In genomic region chr12:32400866-32401265, GRCh38 we compare ENCODE assay signal across 13 cellular contexts. TPM values are rescaled to one million over a fixed set of nuclear protein-coding genes. Genes with fewer than 3 reads are reported as not detected.
A peak's percentile ranks its signal among the peaks of the same experiment; 100 is the strongest.
DNase-seq lines count a peak whose midpoint lies in the region; ATAC-seq, FAIRE-seq and TF ChIP-seq lines count a peak whose summit lies in the region.
"Had no signal": no experiment of that assay in that cellular context is flagged by ENCODE, and none has a peak within 500 bp of the region (broad histone marks: within the 10 kb centered on the region; RNA-seq: fewer than 3 reads in every experiment).

No MANE protein-coding gene starts in this region.

- H3K36me3 ChIP-seq in HEK293 (ENCODE audit: control insufficient read depth in 2 of 2, insufficient read depth in 1 of 2, low read length in 2 of 2) (no peaks in the 10 kb centered on the region), prostate gland (no peaks in the 10 kb centered on the region)
- H3K36me3 ChIP-seq: MG63, SJSA1 had no signal

- no peak overlapping the region for H3K27ac ChIP-seq in HEK293 (ENCODE audit: extremely low read depth, low read depth, low read length)
- peak overlapping the region; percentile 91 to 92 for H3K27ac ChIP-seq in prostate gland
- H3K27ac ChIP-seq: SJSA1 had no signal

- H3K27ac Mint-ChIP-seq in activated T-helper 1 cell treated with anti-CD3 and anti-CD28 coated beads, Interleukin-12 subunit alpha, Interleukin-12 subunit beta, Interleukin-2, Interleukin-4 antibody, amounts not matched to agents 30 ng/mL and 10 ng/mL and 1 ng/mL, durations not matched to agents 14 hours and 24 hours and 36 hours = no peak overlapping the region
- no peak overlapping the region for H3K27ac Mint-ChIP-seq in naive thymus-derived CD8-positive, alpha-beta T cell
- H3K27ac Mint-ChIP-seq: activated CD8-positive, alpha-beta memory T cell treated with anti-CD3 and anti-CD28 coated beads, Interleukin-2, amount 10 ng/mL, durations not matched to agents 7 days and 5 days had no signal

- no peaks in the 10 kb centered on the region for H3K27me3 ChIP-seq in prostate gland (replicated peaks; ENCODE audit: insufficient read depth)

- no peak for DNase-seq in activated T-helper 1 cell treated with anti-CD3 and anti-CD28 coated beads, Interleukin-12 subunit alpha, Interleukin-12 subunit beta, Interleukin-2, Interleukin-4 antibody, amounts not matched to agents 30 ng/mL and 10 ng/mL and 1 ng/mL, durations not matched to agents 14 hours and 24 hours and 36 hours (ENCODE audit: low spot score)
- DNase-seq in prostate gland (ENCODE audit: low spot score) (no peak), NCI-H226 (no peak), GM12892 (ENCODE audit: insufficient read length) (no peak)
- no peak for DNase-seq in naive thymus-derived CD8-positive, alpha-beta T cell
- DNase-seq: activated CD8-positive, alpha-beta memory T cell treated with anti-CD3 and anti-CD28 coated beads, Interleukin-2, amount 10 ng/mL, durations not matched to agents 7 days and 5 days; MG63; stimulated activated CD4-positive, alpha-beta T cell treated with anti-CD3 and anti-CD28 coated beads, Interleukin-4, amount 100 ng/mL, for 4 hours had no signal

- H3K4me3 ChIP-seq in HEK293 (ENCODE audit: low read depth, low read length) (peak overlapping the region; percentile 84), iPS-11a (ENCODE audit: low read depth, low read length) (peak overlapping the region; percentile 97), prostate gland (peak overlapping the region in 1 of 2 donors; percentile 62)
- H3K4me3 ChIP-seq: SJSA1 had no signal

- no peaks in the 10 kb centered on the region for H3K9me3 Mint-ChIP-seq in activated T-helper 1 cell treated with anti-CD3 and anti-CD28 coated beads, Interleukin-12 subunit alpha, Interleukin-12 subunit beta, Interleukin-2, Interleukin-4 antibody, amounts not matched to agents 30 ng/mL and 10 ng/mL and 1 ng/mL, durations not matched to agents 14 hours and 24 hours and 36 hours
- H3K9me3 Mint-ChIP-seq in naive thymus-derived CD8-positive, alpha-beta T cell = no peaks in the 10 kb centered on the region

- intact Hi-C loops in activated T-helper 1 cell treated with anti-CD3 and anti-CD28 coated beads, Interleukin-12 subunit alpha, Interleukin-12 subunit beta, Interleukin-2, Interleukin-4 antibody, amounts not matched to agents 30 ng/mL and 10 ng/mL and 1 ng/mL, durations not matched to agents 14 hours and 24 hours and 36 hours (cut with micrococcal nuclease) = no loop called here
- intact Hi-C loops in prostate gland (cut with DNase I) = no loop called here

- peak overlapping the region; percentile 70 for H3K4me3 Mint-ChIP-seq in activated T-helper 1 cell treated with anti-CD3 and anti-CD28 coated beads, Interleukin-12 subunit alpha, Interleukin-12 subunit beta, Interleukin-2, Interleukin-4 antibody, amounts not matched to agents 30 ng/mL and 10 ng/mL and 1 ng/mL, durations not matched to agents 14 hours and 24 hours and 36 hours
- peak overlapping the region in 4 of 10 donors; percentile 20 to 94 (median 76) for H3K4me3 Mint-ChIP-seq in naive thymus-derived CD8-positive, alpha-beta T cell

- H3K4me1 ChIP-seq in HEK293 (ENCODE audit: control insufficient read depth, insufficient read depth, low read length) = peaks cover 14% of the 10 kb centered on the region
- H3K4me1 ChIP-seq in prostate gland (replicated peaks) = no peaks in the 10 kb centered on the region

- H3K27me3 Mint-ChIP-seq in activated T-helper 1 cell treated with anti-CD3 and anti-CD28 coated beads, Interleukin-12 subunit alpha, Interleukin-12 subunit beta, Interleukin-2, Interleukin-4 antibody, amounts not matched to agents 30 ng/mL and 10 ng/mL and 1 ng/mL, durations not matched to agents 14 hours and 24 hours and 36 hours (ENCODE audit: insufficient read depth) = peaks cover 29% of the 10 kb centered on the region
- H3K27me3 Mint-ChIP-seq in naive thymus-derived CD8-positive, alpha-beta T cell = peaks cover 10 to 41% (median 25%) of the 10 kb centered on the region in 5 donors

- TF ChIP-seq POLR2A in prostate gland (IDR thresholded peaks at IDR 0.05) (no peak), GM12892 (IDR thresholded peaks at IDR 0.05; ENCODE audit: low read depth, low read length) (no peak)

- H3K9me3 ChIP-seq in HEK293 (ENCODE audit: control insufficient read depth, insufficient read depth, low read depth, low read length) (no peaks in the 10 kb centered on the region), prostate gland (no peaks in the 10 kb centered on the region)
- H3K9me3 ChIP-seq: MG63, SJSA1 had no signal

- WGBS in prostate gland = 47% methylated on average over 2 of the region's 2 CpGs

- CTCF ChIA-PET in HEK293 (lab: Yijun Ruan, JAX) = interaction anchor here (0.5 to 1.1 kb wide), 6 partner anchors 33 to 355 kb away, joined by 3 to 4 read pairs (median 3); partner anchors contain the start of gene YARS2

- POLR2A ChIA-PET in HEK293 (lab: Yijun Ruan, JAX) = interaction anchor here (0.6 to 2.3 kb wide), 4 partner anchors 35 to 47 kb away, joined by 4 to 10 read pairs (median 7); no protein-coding TSS in a partner anchor
- POLR2A ChIA-PET in naive thymus-derived CD8-positive, alpha-beta T cell (lab: Charles Lee) = no interaction called here

- peaks cover 13% of the 10 kb centered on the region for H3K4me1 Mint-ChIP-seq in activated T-helper 1 cell treated with anti-CD3 and anti-CD28 coated beads, Interleukin-12 subunit alpha, Interleukin-12 subunit beta, Interleukin-2, Interleukin-4 antibody, amounts not matched to agents 30 ng/mL and 10 ng/mL and 1 ng/mL, durations not matched to agents 14 hours and 24 hours and 36 hours (ENCODE audit: low read depth)
- peaks cover 0 to 19% (median 10%) of the 10 kb centered on the region in 4 donors for H3K4me1 Mint-ChIP-seq in naive thymus-derived CD8-positive, alpha-beta T cell

- TF ChIP-seq CTCF in HEK293 (tag by site-specific recombination; IDR thresholded peaks at IDR 0.05) = no peak
- TF ChIP-seq CTCF in prostate gland (IDR thresholded peaks at IDR 0.05) = no peak

- FAIRE-seq in GM12892 (lab: Jason Lieb, UNC) = no peak
- FAIRE-seq: G401.6 had no signal

- no peak for ATAC-seq in HG02571 (IDR thresholded peaks at IDR 0.05; ENCODE audit: unreplicated experiment)
- no peak for ATAC-seq in naive thymus-derived CD8-positive, alpha-beta T cell
- ATAC-seq: activated CD8-positive, alpha-beta memory T cell treated with anti-CD3 and anti-CD28 coated beads, Interleukin-2, amount 10 ng/mL, durations not matched to agents 7 days and 5 days had no signal

- peaks cover 2% of the 10 kb centered on the region for H3K36me3 Mint-ChIP-seq in activated T-helper 1 cell treated with anti-CD3 and anti-CD28 coated beads, Interleukin-12 subunit alpha, Interleukin-12 subunit beta, Interleukin-2, Interleukin-4 antibody, amounts not matched to agents 30 ng/mL and 10 ng/mL and 1 ng/mL, durations not matched to agents 14 hours and 24 hours and 36 hours (ENCODE audit: low read depth)
- no peaks in the 10 kb centered on the region for H3K36me3 Mint-ChIP-seq in naive thymus-derived CD8-positive, alpha-beta T cell
- H3K36me3 Mint-ChIP-seq: activated CD8-positive, alpha-beta memory T cell treated with anti-CD3 and anti-CD28 coated beads, Interleukin-2, amount 10 ng/mL, durations not matched to agents 7 days and 5 days had no signal

TF ChIP-seq in HEK293, 187 proteins besides CTCF, POLR2A, EP300 and RAD21:
- TF ChIP-seq ZBTB10 (tag by site-specific recombination; IDR thresholded peaks at IDR 0.05) (no peak), ZNF335 (tag by site-specific recombination; conservative IDR thresholded peaks at IDR 0.05) (no peak), GLIS1 (tag by site-specific recombination; IDR thresholded peaks at IDR 0.05) (no peak)

RNA-seq across cellular contexts. Expression of gene FGD4, which starts 1.5 kb away (rescaled TPM):
- 0.03 and 0.51 TPM in 2 replicates for total RNA-seq in activated T-helper 1 cell treated with anti-CD3 and anti-CD28 coated beads, Interleukin-12 subunit alpha, Interleukin-12 subunit beta, Interleukin-2, Interleukin-4 antibody, amounts not matched to agents 30 ng/mL and 10 ng/mL and 1 ng/mL, durations not matched to agents 14 hours and 24 hours and 36 hours
- total RNA-seq in prostate gland = 10 to 100 TPM; 24.3 to 49.3 TPM
- not detected for polyA plus RNA-seq in GM12892 (2012; ENCODE audit: missing spikeins)
- total RNA-seq in naive thymus-derived CD8-positive, alpha-beta T cell = under 1 TPM; 0.47 to 0.69 TPM
- polyA plus RNA-seq in naive thymus-derived CD8-positive, alpha-beta T cell = under 1 TPM in 2 of 3 donors, not detected in 1; 0.05 to 0.31 TPM

Comparison
In these comparisons a context has a peak if more than half of its experiments do, and no peak if none do; other contexts are left out.
1. RNA of gene FGD4, which starts 1.5 kb away (total RNA-seq): 24.3 to 49.3 TPM in prostate gland; 0.47 to 0.69 TPM in naive thymus-derived CD8-positive, alpha-beta T cell and 0.03 to 0.51 TPM in activated T-helper 1 cell treated with anti-CD3 and anti-CD28 coated beads, Interleukin-12 subunit alpha, Interleukin-12 subunit beta, Interleukin-2, Interleukin-4 antibody, amounts not matched to agents 30 ng/mL and 10 ng/mL and 1 ng/mL, durations not matched to agents 14 hours and 24 hours and 36 hours; every median in the first group is over 10 times any median in the second.